8 cellular contexts compared by ENCODE assay signal in genomic region chr2:11688222-11689069, GRCh38. TPM values are rescaled to one million over a fixed set of nuclear protein-coding genes. Genes with fewer than 3 reads are reported as not detected.
DNase-seq lines count a peak whose midpoint lies in the region; ATAC-seq, FAIRE-seq and TF ChIP-seq lines count a peak whose summit lies in the region.

No MANE protein-coding gene starts in this region.

- H3K4me3 ChIP-seq in Loucy (ENCODE audit: low read length, poor library complexity, severe bottlenecking) (peak overlapping the region; percentile 62), adrenal gland (peak overlapping the region in 1 of 4 donors; percentile 31), rectal smooth muscle tissue (ENCODE audit: low read length) (peak overlapping the region; percentile 1), aorta (ENCODE audit: low read length in 2 of 2) (no peak overlapping the region)

- TF ChIP-seq POLR2A in H54 (IDR thresholded peaks at IDR 0.05; ENCODE audit: low read depth, low read length), result 0 out of 2 replicates have a peak, but pooled peaks have one; percentile 21
- TF ChIP-seq POLR2A in adrenal gland (IDR thresholded peaks at IDR 0.05), result no peak

- intact Hi-C loops in adrenal gland (cut with DNase I) (loop anchor here (2.0 to 10.0 kb wide), 3 partner anchors 89 to 214 kb away; no protein-coding TSS in a partner anchor), left cardiac atrium (cut with DNase I) (no loop called here), aorta (cut with DNase I) (loop anchor here (2.0 to 10.0 kb wide), 2 partner anchors 90 to 214 kb away; no protein-coding TSS in a partner anchor)

- H3K79me2 ChIP-seq in Loucy (ENCODE audit: insufficient read depth, low read length), result no peaks in the 10 kb centered on the region

- H3K9me3 Mint-ChIP-seq in T-helper 1 cell treated with Interleukin-12 subunit alpha and Interleukin-12 subunit beta and Interleukin-4 antibody, amounts not matched to agents 30 μg/mL and 1 μg/mL, for 36 hours, result no peaks in the 10 kb centered on the region

- ATAC-seq in left cardiac atrium (peak; percentile 78 to 93), aorta (ENCODE audit: low FRiP score) (peak; percentile 88)

- no peaks in the 10 kb centered on the region for H3K36me3 Mint-ChIP-seq in T-helper 1 cell treated with Interleukin-12 subunit alpha and Interleukin-12 subunit beta and Interleukin-4 antibody, amounts not matched to agents 30 μg/mL and 1 μg/mL, for 36 hours (ENCODE audit: low read depth)

- H3F3A ChIP-seq in Loucy (ENCODE audit: low read depth), result no peaks in the 10 kb centered on the region

- H2AFZ ChIP-seq in Loucy (ENCODE audit: low read length), result peak overlapping the region; percentile 84

- H3K4me1 ChIP-seq in Loucy (ENCODE audit: insufficient read depth, low read length, poor library complexity, severe bottlenecking) (peaks cover 7% of the 10 kb centered on the region), adrenal gland (replicated peaks in 1 of 2) (peaks cover 6 to 15% of the 10 kb centered on the region in 2 donors), rectal smooth muscle tissue (ENCODE audit: control insufficient read depth, insufficient read depth, low read length) (peaks cover 6% of the 10 kb centered on the region), aorta (ENCODE audit: control insufficient read depth in 1 of 2, insufficient read depth in 2 of 2, low read length in 2 of 2) (no peaks in the 10 kb centered on the region)

- 7 to 9% (median 8%) methylated on average over 23 of the region's 23 CpGs for WGBS in adrenal gland, 4 donors
- 5% methylated on average over 23 of the region's 23 CpGs for WGBS in aorta, 2 donors

- peak; percentile 95 for TF ChIP-seq CTCF in Loucy (conservative IDR thresholded peaks at IDR 0.05; ENCODE audit: low read length)
- TF ChIP-seq CTCF in adrenal gland (IDR thresholded peaks at IDR 0.05), result peak; percentile 79 to 95 (median 88)

- H3K9me3 ChIP-seq in Loucy (ENCODE audit: insufficient read depth, low read depth, low read length) (no peaks in the 10 kb centered on the region), adrenal gland (replicated peaks in 1 of 3) (no peaks in the 10 kb centered on the region), aorta (ENCODE audit: control insufficient read depth, low read length) (no peaks in the 10 kb centered on the region)

- no peaks in the 10 kb centered on the region for H4K20me1 ChIP-seq in Loucy (ENCODE audit: insufficient read depth, low read length, poor library complexity, severe bottlenecking)

- H3K27me3 ChIP-seq in Loucy (ENCODE audit: insufficient read depth, low read length, poor library complexity, severe bottlenecking) (no peaks in the 10 kb centered on the region), adrenal gland (no peaks in the 10 kb centered on the region), rectal smooth muscle tissue (ENCODE audit: control insufficient read depth, insufficient read depth, low read length) (peaks cover 2% of the 10 kb centered on the region), aorta (ENCODE audit: control insufficient read depth in 1 of 2, insufficient read depth in 2 of 2, low read length in 1 of 2) (no peaks in the 10 kb centered on the region)

- peak; percentile 72 for FAIRE-seq in H54 (lab: Jason Lieb, UNC)

- H3K4me3 Mint-ChIP-seq in T-helper 1 cell treated with Interleukin-12 subunit alpha and Interleukin-12 subunit beta and Interleukin-4 antibody, amounts not matched to agents 30 μg/mL and 1 μg/mL, for 36 hours, result peak overlapping the region; percentile 57

- H3K4me1 Mint-ChIP-seq in T-helper 1 cell treated with Interleukin-12 subunit alpha and Interleukin-12 subunit beta and Interleukin-4 antibody, amounts not matched to agents 30 μg/mL and 1 μg/mL, for 36 hours (ENCODE audit: low read depth), result peaks cover 16% of the 10 kb centered on the region

- peak overlapping the region; percentile 0 for H3K27ac Mint-ChIP-seq in T-helper 1 cell treated with Interleukin-12 subunit alpha and Interleukin-12 subunit beta and Interleukin-4 antibody, amounts not matched to agents 30 μg/mL and 1 μg/mL, for 36 hours

- DNase-seq in EH (ENCODE audit: low read depth) (peak; percentile 66), H54 (ENCODE audit: insufficient read length, low spot score) (peak; percentile 76), adrenal gland (peak; percentile 81 to 94 (median 87)), left cardiac atrium (peak; percentile 87), aorta (peak; percentile 92 to 95)

- H3K9me2 ChIP-seq in Loucy (replicated peaks; ENCODE audit: low read depth, low read length), result no peaks in the 10 kb centered on the region

- H3K9ac ChIP-seq in Loucy (ENCODE audit: low read depth, low read length, poor library complexity, severe bottlenecking) (peak overlapping the region; percentile 42), rectal smooth muscle tissue (ENCODE audit: low read length) (no peak overlapping the region)

- peaks cover 35% of the 10 kb centered on the region for H3K27me3 Mint-ChIP-seq in T-helper 1 cell treated with Interleukin-12 subunit alpha and Interleukin-12 subunit beta and Interleukin-4 antibody, amounts not matched to agents 30 μg/mL and 1 μg/mL, for 36 hours (ENCODE audit: low read depth)

- peak overlapping the region; percentile 80 for H3K4me2 ChIP-seq in Loucy (ENCODE audit: low read depth, low read length, poor library complexity, severe bottlenecking)

- peak overlapping the region in 2 of 5 donors; percentile 65 to 67 for H3K27ac ChIP-seq in adrenal gland
- no peak overlapping the region for H3K27ac ChIP-seq in rectal smooth muscle tissue (ENCODE audit: low read depth, low read length)
- H3K27ac ChIP-seq in aorta (ENCODE audit: low read depth in 1 of 2, low read length in 2 of 2), result peak overlapping the region in 1 of 2 donors; percentile 2

- H3K36me3 ChIP-seq in Loucy (ENCODE audit: insufficient read depth, low read length) (no peaks in the 10 kb centered on the region), adrenal gland (replicated peaks in 1 of 2) (no peaks in the 10 kb centered on the region), rectal smooth muscle tissue (ENCODE audit: control insufficient read depth, insufficient read depth, low read length) (no peaks in the 10 kb centered on the region), aorta (ENCODE audit: control insufficient read depth in 1 of 2, insufficient read depth in 2 of 2, low read length in 1 of 2) (no peaks in the 10 kb centered on the region)

RNA-seq across cellular contexts. Expression of gene NTSR2, which starts 18.5 kb away (rescaled TPM):
- total RNA-seq in adrenal gland (10 to 100 TPM in 1 of 8 donors, 1 to 10 TPM in 4, under 1 TPM in 3; 0.35 to 10.3 (median 1.1) TPM), left cardiac atrium (under 1 TPM in 1 of 2 donors, not detected in 1; 0.24 TPM), aorta (not detected)
- polyA plus RNA-seq in adrenal gland (1 to 10 TPM in 2 of 3 donors, under 1 TPM in 1; 0.16 to 3.0 (median 2.1) TPM), aorta (not detected)

RNA-seq across cellular contexts. Expression of gene LPIN1, which starts 58.0 kb away (rescaled TPM):
- total RNA-seq in adrenal gland, result 10 to 100 TPM; 19.9 to 53.4 (median 36.8) TPM
- polyA plus RNA-seq in adrenal gland, result 10 to 100 TPM; 17.0 to 58.3 (median 23.3) TPM
- 10 to 100 TPM; 38.7 to 69.1 TPM for total RNA-seq in left cardiac atrium
- total RNA-seq in aorta, result 10 to 100 TPM; 32.8 to 54.0 TPM
- polyA plus RNA-seq in aorta, result 10 to 100 TPM in 1 of 2 donors, 1 to 10 TPM in 1; 4.4 to 13.3 TPM

Comparison
In these comparisons a context has a peak if more than half of its experiments do, and no peak if none do; other contexts are left out.
1. H3K4me3 ChIP-seq: peak in Loucy (single experiment) and rectal smooth muscle tissue (single experiment); none in aorta (0 of 2).
2. intact Hi-C loops: an anchor here in adrenal gland (2.0 to 10.0 kb wide) and aorta (2.0 to 10.0 kb wide); none called in left cardiac atrium.
3. Peak in every context shown above with its lines, with median percentiles within 50 percentile points of each other: DNase-seq.